In genomic region chr18:56569391-56569790, GRCh38 we compare ENCODE assay signal across 17 cellular contexts.
"Had no signal": no experiment of that assay in that cellular context is flagged by ENCODE, and none has a peak within 500 bp of the region (broad histone marks: within the 10 kb centered on the region; RNA-seq: fewer than 3 reads in every experiment).

No MANE protein-coding gene starts in this region.

- H3K36me3 ChIP-seq: right atrium auricular region, transverse colon had no signal

- H3K27ac ChIP-seq: VCaP had no signal

- H3K27me3 ChIP-seq: right atrium auricular region, transverse colon had no signal

- H3K9me3 ChIP-seq: right atrium auricular region, transverse colon had no signal

- ATAC-seq: activated T-cell treated with anti-CD3 and anti-CD28 coated beads, Interleukin-2, amount 50 U/mL, for 72 hours; esophagus mucosa; stimulated activated naive B cell treated with anti-CD40 and anti-IgM and Interleukin-4, amounts not matched to agents 10 μg/mL and 1 μg/mL and 100 μg/mL, for 72 hours had no signal

- H3K4me1 ChIP-seq: transverse colon had no signal

- H3K4me3 ChIP-seq: right atrium auricular region, transverse colon had no signal

- H3K4me1 Mint-ChIP-seq: activated CD4-positive, alpha-beta memory T cell treated with anti-CD3 and anti-CD28 coated beads, Interleukin-2, amount 10 ng/mL, durations not matched to agents 7 days and 5 days; activated naive CD8-positive, alpha-beta T cell treated with anti-CD3 and anti-CD28 coated beads for 36 hours had no signal

- H3K27ac Mint-ChIP-seq: activated CD4-positive, alpha-beta memory T cell treated with anti-CD3 and anti-CD28 coated beads, Interleukin-2, amount 10 ng/mL, durations not matched to agents 7 days and 5 days; activated naive CD8-positive, alpha-beta T cell treated with anti-CD3 and anti-CD28 coated beads for 36 hours; activated T-cell treated with anti-CD3 and anti-CD28 coated beads, Interleukin-2, amount 50 U/mL, for 72 hours; naive thymus-derived CD4-positive, alpha-beta T cell; stimulated activated naive B cell treated with anti-CD40 and anti-IgM and Interleukin-4, amounts not matched to agents 10 μg/mL and 1 μg/mL and 100 μg/mL, for 72 hours had no signal

- H3K9me3 Mint-ChIP-seq: activated CD4-positive, alpha-beta memory T cell treated with anti-CD3 and anti-CD28 coated beads, Interleukin-2, amount 10 ng/mL, durations not matched to agents 7 days and 5 days; activated naive CD8-positive, alpha-beta T cell treated with anti-CD3 and anti-CD28 coated beads for 36 hours; activated T-cell treated with anti-CD3 and anti-CD28 coated beads, Interleukin-2, amount 50 U/mL, for 72 hours; naive thymus-derived CD4-positive, alpha-beta T cell had no signal

- H3K27me3 Mint-ChIP-seq: stimulated activated naive B cell treated with anti-CD40 and anti-IgM and Interleukin-4, amounts not matched to agents 10 μg/mL and 1 μg/mL and 100 μg/mL, for 72 hours had no signal

- H3K4me3 Mint-ChIP-seq: activated CD4-positive, alpha-beta memory T cell treated with anti-CD3 and anti-CD28 coated beads, Interleukin-2, amount 10 ng/mL, durations not matched to agents 7 days and 5 days; activated naive CD8-positive, alpha-beta T cell treated with anti-CD3 and anti-CD28 coated beads for 36 hours; activated T-cell treated with anti-CD3 and anti-CD28 coated beads, Interleukin-2, amount 50 U/mL, for 72 hours; naive thymus-derived CD4-positive, alpha-beta T cell; stimulated activated naive B cell treated with anti-CD40 and anti-IgM and Interleukin-4, amounts not matched to agents 10 μg/mL and 1 μg/mL and 100 μg/mL, for 72 hours had no signal

- DNase-seq: activated CD4-positive, alpha-beta memory T cell treated with anti-CD3 and anti-CD28 coated beads, Interleukin-2, amount 10 ng/mL, durations not matched to agents 7 days and 5 days; activated CD8-positive, alpha-beta memory T cell treated with anti-CD3 and anti-CD28 coated beads, Interleukin-2, amount 50 U/mL, for 4 hours; activated gamma-delta T cell treated with Interleukin-2 at 50 U/mL for 16 hours; activated naive CD8-positive, alpha-beta T cell treated with anti-CD3 and anti-CD28 coated beads for 36 hours; activated T-cell treated with anti-CD3 and anti-CD28 coated beads, Interleukin-2, amount 50 U/mL, for 72 hours; cerebellar nuclear complex; dermis blood vessel endothelial cell; glutamatergic neuron; naive thymus-derived CD4-positive, alpha-beta T cell; small intestine; stimulated activated CD4-positive, alpha-beta T cell treated with anti-CD3 and anti-CD28 coated beads, Interleukin-1b, Interleukin-23, amount 100 ng/mL, for 48 hours; stimulated activated naive B cell treated with anti-CD40 and anti-IgM and Interleukin-4, amounts not matched to agents 10 μg/mL and 1 μg/mL and 100 μg/mL, for 72 hours; substantia nigra; transverse colon had no signal
